11 cellular contexts compared by ENCODE assay signal in genomic region chr4:47213971-47214370, GRCh38.
DNase-seq lines count a peak whose midpoint lies in the region; ATAC-seq and TF ChIP-seq lines count a peak whose summit lies in the region.
"Had no signal": no experiment of that assay in that cellular context is flagged by ENCODE, and none has a peak within 500 bp of the region (broad histone marks: within the 10 kb centered on the region; RNA-seq: fewer than 3 reads in every experiment).

No MANE protein-coding gene starts in this region.

- H3K4me1 ChIP-seq in GM23248 (ENCODE audit: insufficient read depth) (peaks cover 17% of the 10 kb centered on the region), OCI-LY7 (ENCODE audit: insufficient read depth, low read length, poor library complexity, severe bottlenecking) (no peaks in the 10 kb centered on the region), neural progenitor cell (no peaks in the 10 kb centered on the region)

- H3K4me1 Mint-ChIP-seq in neural progenitor cell = peaks cover 11% of the 10 kb centered on the region

- H3K79me2 ChIP-seq in GM23248 (ENCODE audit: insufficient read depth) = no peaks in the 10 kb centered on the region
- no peaks in the 10 kb centered on the region for H3K79me2 ChIP-seq in OCI-LY7 (ENCODE audit: insufficient read depth, low read depth, low read length)
- no peaks in the 10 kb centered on the region for H3K79me2 ChIP-seq in neural progenitor cell (ENCODE audit: low read depth)

- no peaks in the 10 kb centered on the region for H3K36me3 ChIP-seq in GM23248 (ENCODE audit: low read depth)
- H3K36me3 ChIP-seq in OCI-LY7 (ENCODE audit: insufficient read depth, low read length) = no peaks in the 10 kb centered on the region
- no peaks in the 10 kb centered on the region for H3K36me3 ChIP-seq in neural progenitor cell

- WGBS in GM23248 (ENCODE audit: low coverage in 1 of 2, low lambda C conversion rate in 2 of 2, missing lambda C conversion rate in 2 of 2), 2 experiments = 2 to 4% methylated on average over 3 of the region's 3 CpGs

- H3K27me3 ChIP-seq in GM23248 (replicated peaks; ENCODE audit: insufficient read depth) (no peaks in the 10 kb centered on the region), neural progenitor cell (no peaks in the 10 kb centered on the region)

- H3K4me2 ChIP-seq in GM23248 (ENCODE audit: unreplicated experiment) (no peak overlapping the region), OCI-LY7 (ENCODE audit: low read length) (no peak overlapping the region), neural progenitor cell (no peak overlapping the region)

- H4K20me1 ChIP-seq in GM23248 (ENCODE audit: insufficient read depth) = no peaks in the 10 kb centered on the region
- no peaks in the 10 kb centered on the region for H4K20me1 ChIP-seq in OCI-LY7 (ENCODE audit: insufficient read depth, low read length)
- H4K20me1 ChIP-seq in neural progenitor cell (ENCODE audit: low read depth) = no peaks in the 10 kb centered on the region

- H3K9me3 ChIP-seq in GM23248 (ENCODE audit: low read depth) (no peaks in the 10 kb centered on the region), OCI-LY7 (ENCODE audit: low read length) (no peaks in the 10 kb centered on the region), neural progenitor cell (ENCODE audit: low read depth) (no peaks in the 10 kb centered on the region)

- H2AFZ ChIP-seq in GM23248 (no peak overlapping the region), OCI-LY7 (ENCODE audit: low read length) (no peak overlapping the region), neural progenitor cell (replicated peaks) (no peak overlapping the region)

- no peaks in the 10 kb centered on the region for H3K9me3 Mint-ChIP-seq in neural progenitor cell

- intact Hi-C loops in OCI-LY7 (cut with micrococcal nuclease; ENCODE audit: unreplicated experiment) = no loop called here

- no TSS peak for BruUV-seq in OCI-LY7 (replicated peaks; lab: Mats Ljungman, UMichigan)

- no peak overlapping the region for H3K27ac Mint-ChIP-seq in neural progenitor cell

- H3K27ac ChIP-seq in GM23248 (0 out of 2 replicates have a peak overlapping the region, but pooled peaks have one; percentile 16), OCI-LY7 (ENCODE audit: low read depth, low read length, poor library complexity, severe bottlenecking) (no peak overlapping the region), neural progenitor cell (no peak overlapping the region)

- DNase-seq in GM23248 (peak; percentile 67), SW 1271 (lab: John Stamatoyannopoulos, UW) (peak; percentile 11 to 52), fibroblast of the aortic adventitia (ENCODE audit: low read depth) (peak; percentile 87), skeletal muscle cell (ENCODE audit: low read depth) (peak; percentile 94), OCI-LY7 (ENCODE audit: low spot score) (no peak), neural progenitor cell (ENCODE audit: low spot score) (no peak), NAMALWA (ENCODE audit: low spot score) (no peak)
- DNase-seq: activated CD4-positive, alpha-beta T cell treated with anti-CD3 and anti-CD28 coated beads, Interleukin-2, amount 50 U/mL, for 4 hours; SIG-M5 had no signal

- CTCF ChIA-PET in OCI-LY7 (lab: Charles Lee; ENCODE audit: unreplicated experiment) = no interaction called here

- in situ Hi-C loops in GM23248 (cut with MboI) = no loop called here

- POLR2A ChIA-PET in OCI-LY7 (lab: Charles Lee) = interaction anchor here (0.9 kb wide), 1 partner anchor 14 kb away, joined by 5 read pairs; no protein-coding TSS in a partner anchor

- no peak overlapping the region for H3K9ac ChIP-seq in GM23248
- no peak overlapping the region for H3K9ac ChIP-seq in neural progenitor cell

- H3K9me2 ChIP-seq in GM23248 (ENCODE audit: insufficient read depth) (no peaks in the 10 kb centered on the region), OCI-LY7 (ENCODE audit: insufficient read depth, low read length) (no peaks in the 10 kb centered on the region)

- TF ChIP-seq CTCF in fibroblast of the aortic adventitia (IDR thresholded peaks at IDR 0.05; ENCODE audit: insufficient read depth, low read length) (no peak), OCI-LY7 (conservative IDR thresholded peaks at IDR 0.05; ENCODE audit: low read length) (no peak), neural progenitor cell (IDR thresholded peaks at IDR 0.05) (no peak)

- H3K4me3 ChIP-seq in GM23248 (no peak overlapping the region), fibroblast of the aortic adventitia (ENCODE audit: low read depth, low read length) (no peak overlapping the region), skeletal muscle cell (ENCODE audit: low read depth, low read length) (no peak overlapping the region), OCI-LY7 (ENCODE audit: low read depth, low read length, poor library complexity, severe bottlenecking) (no peak overlapping the region), neural progenitor cell (no peak overlapping the region)

- no peak for ATAC-seq in HG03108 (IDR thresholded peaks at IDR 0.05; ENCODE audit: unreplicated experiment)
- ATAC-seq: HCT116 had no signal

- H3K27me3 Mint-ChIP-seq in neural progenitor cell (ENCODE audit: insufficient read depth, low read depth) = no peaks in the 10 kb centered on the region

- H3F3A ChIP-seq in GM23248 (ENCODE audit: insufficient read depth) = no peaks in the 10 kb centered on the region
- H3F3A ChIP-seq in neural progenitor cell (ENCODE audit: low read depth) = no peaks in the 10 kb centered on the region

- no peak overlapping the region for H3K4me3 Mint-ChIP-seq in neural progenitor cell

- H3K36me3 Mint-ChIP-seq in neural progenitor cell = no peaks in the 10 kb centered on the region

Comparison
In these comparisons a context has a peak if more than half of its experiments do, and no peak if none do; other contexts are left out.
1. DNase-seq: peak in GM23248 (single experiment), SW 1271 (2 of 2), fibroblast of the aortic adventitia (single experiment) and skeletal muscle cell (single experiment); none in OCI-LY7 (single experiment), neural progenitor cell (single experiment) and NAMALWA (single experiment).